In genomic region chr16:11580451-11581086, GRCh38 we compare ENCODE assay signal across 16 cellular contexts. TPM values are rescaled to one million over a fixed set of nuclear protein-coding genes. Genes with fewer than 3 reads are reported as not detected.
DNase-seq lines count a peak whose midpoint lies in the region; ATAC-seq, FAIRE-seq and TF ChIP-seq lines count a peak whose summit lies in the region.
"Had no signal": no experiment of that assay in that cellular context is flagged by ENCODE, and none has a peak within 500 bp of the region (broad histone marks: within the 10 kb centered on the region; RNA-seq: fewer than 3 reads in every experiment).

No MANE protein-coding gene starts in this region.

- CTCF ChIA-PET in activated CD4-positive, alpha-beta T cell treated with anti-CD3 and anti-CD28 coated beads, Interleukin-2, amount 10 ng/mL, durations not matched to agents 7 days and 5 days (lab: Charles Lee): interaction anchor here (1.3 to 1.5 kb wide), 2 partner anchors 8 to 48 kb away, joined by 3 to 5 read pairs; no protein-coding TSS in a partner anchor
- CTCF ChIA-PET in GM12878 (lab: Yijun Ruan, JAX): interaction anchor here (1.2 to 4.2 kb wide), 3 partner anchors 49 to 616 kb away, joined by 3 to 22 read pairs (median 7); no protein-coding TSS in a partner anchor

- TF ChIP-seq CTCF in H9 (conservative IDR thresholded peaks at IDR 0.05) (no peak), GM12878 (IDR thresholded peaks at IDR 0.05 in 2 of 3, conservative IDR thresholded peaks at IDR 0.05 in 1 of 3; ENCODE audit: control insufficient read depth in 2 of 3, extremely low read depth in 1 of 3, insufficient read depth in 1 of 3, low read depth in 3 of 3, low read length in 3 of 3) (no peak)

- H3K27ac Mint-ChIP-seq in activated CD4-positive, alpha-beta T cell treated with anti-CD3 and anti-CD28 coated beads, Interleukin-2, amount 10 ng/mL, durations not matched to agents 7 days and 5 days: peak overlapping the region; percentile 50
- peak overlapping the region in 2 of 3 experiments; percentile 49 to 82; a peak in 2 of 7 replicates for H3K27ac Mint-ChIP-seq in H9

- no peaks in the 10 kb centered on the region for H3K27me3 Mint-ChIP-seq in activated CD4-positive, alpha-beta T cell treated with anti-CD3 and anti-CD28 coated beads, Interleukin-2, amount 10 ng/mL, durations not matched to agents 7 days and 5 days
- no peaks in the 10 kb centered on the region; the same call in 1 of the 2 replicates for H3K27me3 Mint-ChIP-seq in H9 (ENCODE audit: low read depth)

- H3K4me1 ChIP-seq in H9 (ENCODE audit: insufficient read depth, low read length) (peaks cover 17% of the 10 kb centered on the region), GM12878 (ENCODE audit: control insufficient read depth, insufficient read depth, low read length) (peaks cover 52% of the 10 kb centered on the region)

- H3K9me3 Mint-ChIP-seq in activated CD4-positive, alpha-beta T cell treated with anti-CD3 and anti-CD28 coated beads, Interleukin-2, amount 10 ng/mL, durations not matched to agents 7 days and 5 days: no peaks in the 10 kb centered on the region
- H3K9me3 Mint-ChIP-seq in H9: 0 out of 5 replicates have a peak, but pooled peaks cover 0 to under 1% of the 10 kb centered on the region in 2 experiments

- H3K4ac ChIP-seq in H9 (ENCODE audit: low read depth, low read length): no peak overlapping the region

- H2AFZ ChIP-seq in H9 (ENCODE audit: low read length): no peak overlapping the region
- no peak overlapping the region for H2AFZ ChIP-seq in GM12878 (ENCODE audit: control insufficient read depth, low read depth, low read length)

- 0 out of 2 replicates have a peak overlapping the region, but pooled peaks have one; percentile 48 for H3K4me3 ChIP-seq in GM12878
- H3K4me3 ChIP-seq: pancreas, upper lobe of left lung had no signal

- no peak overlapping the region for H2BK20ac ChIP-seq in H9 (ENCODE audit: low read depth, low read length, poor library complexity, severe bottlenecking)

- no peak overlapping the region for H3K18ac ChIP-seq in H9 (ENCODE audit: insufficient read length, low read depth, low read length)

- no peak overlapping the region for H3K56ac ChIP-seq in H9 (ENCODE audit: insufficient read length, low read depth, low read length)

- no peaks in the 10 kb centered on the region for H4K20me1 ChIP-seq in H9 (ENCODE audit: control insufficient read depth, insufficient read depth, insufficient read length)
- no peaks in the 10 kb centered on the region for H4K20me1 ChIP-seq in GM12878 (ENCODE audit: control insufficient read depth, insufficient read depth)

- TF ChIP-seq POLR2A in GM12878 (IDR thresholded peaks at IDR 0.05; ENCODE audit: low read depth, low read length): no peak

- H3K9ac ChIP-seq in H9 (ENCODE audit: extremely low read depth, insufficient read length, low read length) (no peak overlapping the region), GM12878 (ENCODE audit: control insufficient read depth, insufficient read depth, low read length) (no peak overlapping the region)

- peaks cover 9% of the 10 kb centered on the region for H3K27me3 ChIP-seq in H9 (ENCODE audit: insufficient read depth, low read length)
- H3K27me3 ChIP-seq in GM12878 (replicated peaks in 1 of 2; ENCODE audit: control insufficient read depth in 2 of 2, insufficient read depth in 2 of 2, low read length in 1 of 2): no peaks in the 10 kb centered on the region
- H3K27me3 ChIP-seq: pancreas, upper lobe of left lung had no signal

- DNase-seq in activated CD4-positive, alpha-beta T cell treated with anti-CD3 and anti-CD28 coated beads, Interleukin-2, amount 10 ng/mL, durations not matched to agents 7 days and 5 days: no peak
- no peak for DNase-seq in activated CD4-positive, alpha-beta T cell treated with anti-CD3 and anti-CD28 coated beads, Interleukin-2, amount 50 U/mL, for 1 hour
- DNase-seq in H9 (no peak), GM12878 (ENCODE audit: low read depth, low spot score) (no peak), posterior vena cava (ENCODE audit: low spot score) (peak; percentile 43), SIG-M5 treated with dmso at 0.1 percent for 504 hours (lab: John Stamatoyannopoulos, UW; ENCODE audit: unreplicated experiment) (no peak), KG1 (lab: John Stamatoyannopoulos, UW) (no peak)
- DNase-seq: caudate nucleus; effector CD4-positive, alpha-beta T cell; NCI-H526; pancreas; PC-3; upper lobe of left lung had no signal

- H2BK12ac ChIP-seq in H9 (ENCODE audit: insufficient read length, low read depth, low read length): no peak overlapping the region

- no peak for TF ChIP-seq RAD21 in GM12878 (IDR thresholded peaks at IDR 0.05; ENCODE audit: insufficient read depth, low read depth, low read length)

- no peak overlapping the region for H4K5ac ChIP-seq in H9 (ENCODE audit: insufficient read length, low read depth, low read length)

- in situ Hi-C loops in GM12878 (cut with MboI): no loop called here

- no peaks in the 10 kb centered on the region for H3K79me1 ChIP-seq in H9 (ENCODE audit: insufficient read depth, low read depth, low read length, poor library complexity, severe bottlenecking)

- H3T11ph ChIP-seq in H9 (ENCODE audit: low read length): no peak overlapping the region

- no peak overlapping the region for H4K8ac ChIP-seq in H9 (replicated peaks; ENCODE audit: insufficient read length, low read depth, low read length)

- intact Hi-C loops in GM12878 (cut with micrococcal nuclease; ENCODE audit: unreplicated experiment) (loop anchor here (5.0 kb wide), 2 partner anchors 48 to 92 kb away; no protein-coding TSS in a partner anchor), posterior vena cava (cut with DNase I) (loop anchor here in 1 of 2 donors (1.0 kb wide), 1 partner anchor 12 kb away; no protein-coding TSS in a partner anchor)

- H2AK5ac ChIP-seq in H9 (ENCODE audit: insufficient read length, low read length): no peak overlapping the region

- peaks cover 80% of the 10 kb centered on the region for H3K4me1 Mint-ChIP-seq in activated CD4-positive, alpha-beta T cell treated with anti-CD3 and anti-CD28 coated beads, Interleukin-2, amount 10 ng/mL, durations not matched to agents 7 days and 5 days
- H3K4me1 Mint-ChIP-seq in H9: peaks cover 55 to 56% of the 10 kb centered on the region in 2 experiments

- ATAC-seq in GM12878 (no peak), HG02678 (IDR thresholded peaks at IDR 0.05; ENCODE audit: unreplicated experiment) (no peak)
- ATAC-seq: pancreas, PC-3, SK-N-SH treated with all-trans-retinoic acid at 6 μM for 48 hours had no signal

- no peak for TF ChIP-seq EP300 in GM12878 (IDR thresholded peaks at IDR 0.05; ENCODE audit: borderline replicate concordance in 1 of 2, control insufficient read depth in 1 of 2, low read depth in 2 of 2, low read length in 2 of 2)

- H3K79me2 ChIP-seq in H9 (ENCODE audit: insufficient read depth, low read length) (no peaks in the 10 kb centered on the region; the same call in 1 of the 2 replicates), GM12878 (ENCODE audit: control insufficient read depth, insufficient read depth, low read length) (peaks cover 95% of the 10 kb centered on the region)

- H3K36me3 Mint-ChIP-seq in activated CD4-positive, alpha-beta T cell treated with anti-CD3 and anti-CD28 coated beads, Interleukin-2, amount 10 ng/mL, durations not matched to agents 7 days and 5 days (ENCODE audit: low read depth): peaks cover 57% of the 10 kb centered on the region
- H3K36me3 Mint-ChIP-seq in H9 (ENCODE audit: insufficient read depth in 1 of 3, low read depth in 3 of 3): peaks cover 2 to 47% (median 33%) of the 10 kb centered on the region in 3 experiments; a peak in 5 of 7 replicates

- H4K91ac ChIP-seq in H9 (ENCODE audit: insufficient read length, low read depth, low read length): no peak overlapping the region

- no peak overlapping the region for H2BK120ac ChIP-seq in H9 (ENCODE audit: low read depth, low read length, poor library complexity, severe bottlenecking)

- H3K14ac ChIP-seq in H9 (ENCODE audit: insufficient read depth, low read length): no peak overlapping the region

- POLR2A ChIA-PET in activated CD4-positive, alpha-beta T cell treated with anti-CD3 and anti-CD28 coated beads, Interleukin-2, amount 10 ng/mL, durations not matched to agents 7 days and 5 days (lab: Charles Lee): no interaction called here
- POLR2A ChIA-PET in GM12878 (lab: Charles Lee): interaction anchor here (0.6 to 3.0 kb wide), 6 partner anchors 36 to 217 kb away, joined by 3 to 10 read pairs (median 4); partner anchors contain the start of gene ZC3H7A

- H2BK5ac ChIP-seq in H9 (ENCODE audit: insufficient read length, low read length): no peak overlapping the region

- no peak overlapping the region for H2BK15ac ChIP-seq in H9 (ENCODE audit: low read depth, low read length)

- no peak for FAIRE-seq in GM12878 (lab: Jason Lieb, UNC)
- FAIRE-seq: A204.1, pancreas had no signal

- WGBS in H9 (ENCODE audit: extremely low coverage, insufficient read length, low lambda C conversion rate): no CpG with 5 or more reads among the region's 12 CpGs
- WGBS in GM12878 (ENCODE audit: insufficient coverage, insufficient replicate concordance, low lambda C conversion rate, missing lambda C conversion rate): 93% methylated on average over 12 of the region's 12 CpGs

- H3K9me3 ChIP-seq in H9 (ENCODE audit: control insufficient read depth, low read depth, low read length) (peaks cover 4% of the 10 kb centered on the region), GM12878 (replicated peaks; ENCODE audit: control insufficient read depth, insufficient read depth, low read length) (no peaks in the 10 kb centered on the region)
- H3K9me3 ChIP-seq: pancreas, upper lobe of left lung had no signal

- no TSS peak for BruUV-seq in GM12878 (replicated peaks; lab: Mats Ljungman, UMichigan)

- H3K23ac ChIP-seq in H9 (ENCODE audit: insufficient read length, low read depth, low read length): no peak overlapping the region

- H3K23me2 ChIP-seq in H9 (ENCODE audit: insufficient read length, low read depth, low read length, poor library complexity, severe bottlenecking): peaks cover 4% of the 10 kb centered on the region

- no peak overlapping the region for H3K4me2 ChIP-seq in H9 (ENCODE audit: insufficient read depth, insufficient read length, low read length)
- peak overlapping the region; percentile 62 for H3K4me2 ChIP-seq in GM12878 (ENCODE audit: control insufficient read depth, insufficient read depth)

- H3K36me3 ChIP-seq in GM12878 (ENCODE audit: control insufficient read depth in 2 of 2, insufficient read depth in 2 of 2, low read length in 1 of 2): peaks cover 0 to 3% of the 10 kb centered on the region in 2 experiments; a peak in 2 of 4 replicates
- H3K36me3 ChIP-seq: pancreas had no signal

- H3K27ac ChIP-seq in H9 (ENCODE audit: insufficient read length, low read depth, low read length) (no peak overlapping the region), GM12878 (ENCODE audit: control insufficient read depth, insufficient read depth) (0 out of 2 replicates have a peak overlapping the region, but pooled peaks have one; percentile 51)
- H3K27ac ChIP-seq: pancreas had no signal

- SMC1A ChIA-PET in GM12878 (lab: Charles Lee; ENCODE audit: uncharacterized antibody, unreplicated experiment): interaction anchor here (0.8 to 2.3 kb wide), 6 partner anchors 10 to 596 kb away, joined by 3 to 7 read pairs (median 3); no protein-coding TSS in a partner anchor

- RAD21 ChIA-PET in GM12878 (lab: Charles Lee; ENCODE audit: unreplicated experiment): interaction anchor here (1.4 to 4.1 kb wide), 5 partner anchors 56 to 217 kb away, joined by 3 to 16 read pairs (median 8); partner anchors contain the start of gene ZC3H7A

- no peak overlapping the region for H3K4me3 Mint-ChIP-seq in activated CD4-positive, alpha-beta T cell treated with anti-CD3 and anti-CD28 coated beads, Interleukin-2, amount 10 ng/mL, durations not matched to agents 7 days and 5 days
- H3K4me3 Mint-ChIP-seq in H9: no peak overlapping the region; a peak in 1 of 5 replicates

RNA-seq across cellular contexts. Expression of gene LITAF, which starts 6.2 kb away (rescaled TPM):
- 100 to 1,000 TPM; 133 to 141 TPM for total RNA-seq in activated CD4-positive, alpha-beta T cell treated with anti-CD3 and anti-CD28 coated beads, Interleukin-2, amount 10 ng/mL, durations not matched to agents 7 days and 5 days
- 249 and 265 TPM in 2 replicates for total RNA-seq in H9 (2021)
- total RNA-seq in GM12878 (2013; cell fraction: nucleolus; rRNA removed): 62.4 and 64.8 TPM in 2 replicates
- total RNA-seq in GM12878 (2014; rRNA removed): 111 and 121 TPM in 2 replicates
- 124 and 125 TPM in 2 replicates for total RNA-seq in GM12878 (2014; rRNA removed; fragmentation: Illumina TruSeq; extraction: Trizol)
- total RNA-seq in GM12878 (2021): 168 and 173 TPM in 2 replicates
- polyA plus RNA-seq in GM12878 (2011; ENCODE audit: low read depth): 90.1 TPM
- polyA plus RNA-seq in GM12878 (2011; rRNA removed): 99.2 and 112 TPM in 2 replicates
- polyA plus RNA-seq in GM12878 (2011; cell fraction: cytosol; rRNA removed): 193 and 266 TPM in 2 replicates
- 74.4 and 94.9 TPM in 2 replicates for polyA plus RNA-seq in GM12878 (2011; cell fraction: nucleus; rRNA removed)
- polyA plus RNA-seq in GM12878 (2012): 120 and 148 TPM in 2 replicates
- polyA plus RNA-seq in GM12878 (2014; fragmentation: Illumina TruSeq; extraction: Trizol): 196 and 211 TPM in 2 replicates
- polyA plus RNA-seq in GM12878 (2014; fragmentation: Nextera tagmentation; extraction: Ambion mirVana): 100 to 1,000 TPM; 144 to 195 TPM
- polyA plus RNA-seq in GM12878 (2014; rRNA removed): 103 and 115 TPM in 2 replicates
- 100 to 1,000 TPM; 150 to 154 TPM for polyA plus RNA-seq in GM12878 (2016; fragmentation: Nextera tagmentation; extraction: Ambion mirVana)
- polyA minus RNA-seq in GM12878 (2011; rRNA and poly(A)+ RNA removed): 92.1 and 148 TPM in 2 replicates
- polyA minus RNA-seq in GM12878 (2011; cell fraction: cytosol; rRNA and poly(A)+ RNA removed): 52.1 and 57.0 TPM in 2 replicates
- polyA minus RNA-seq in GM12878 (2011; cell fraction: nucleus; rRNA and poly(A)+ RNA removed): 28.7 and 56.3 TPM in 2 replicates
- 10 to 100 TPM; 70.0 to 76.4 TPM for total RNA-seq in posterior vena cava
